Comparison of ENCODE assay signal across 7 cellular contexts in genomic region chr19:543912-544608, GRCh38. TPM values are rescaled to one million over a fixed set of nuclear protein-coding genes. Genes with fewer than 3 reads are reported as not detected.
DNase-seq lines count a peak whose midpoint lies in the region; ATAC-seq lines count a peak whose summit lies in the region.

Gene GZMM (plus strand): TSS chr19:544053. CDS start chr19:544072, 19 bp downstream.

- peak within 1 kb of the TSS; percentile 91 to 94 for H3K27ac Mint-ChIP-seq in stimulated activated naive CD8-positive, alpha-beta T cell treated with anti-CD3 and anti-CD28 coated beads, Interleukin-15, amount 100 ng/mL, for 72 hours

- H3K4me3 Mint-ChIP-seq in stimulated activated naive CD8-positive, alpha-beta T cell treated with anti-CD3 and anti-CD28 coated beads, Interleukin-15, amount 100 ng/mL, for 72 hours: peak within 1 kb of the TSS; percentile 88 to 95

- no CpG with 5 or more reads among the region's 31 CpGs for WGBS in neuronal stem cell (ENCODE audit: extremely low coverage in 2 of 2, insufficient read length in 2 of 2, insufficient replicate concordance in 1 of 2), 2 donors

- no peaks in the 10 kb centered on the region for H3K27me3 ChIP-seq in neuronal stem cell (ENCODE audit: control insufficient read depth in 3 of 3, insufficient read depth in 3 of 3, low read depth in 1 of 3, low read length in 3 of 3)

- peak within 1 kb of the TSS; percentile 9 for H3K27ac ChIP-seq in neuronal stem cell (replicated peaks; ENCODE audit: low read length)

- no peak within 1 kb of the TSS for H2BK120ac ChIP-seq in neuronal stem cell (ENCODE audit: low read depth, low read length)

- peak; percentile 96 for ATAC-seq in stimulated activated naive CD8-positive, alpha-beta T cell treated with anti-CD3 and anti-CD28 coated beads, Interleukin-15, amount 100 ng/mL, for 72 hours
- ATAC-seq in HG03354 (IDR thresholded peaks at IDR 0.05; ENCODE audit: poor library complexity, severe bottlenecking, unreplicated experiment): no peak

- peak within 1 kb of the TSS; percentile 89 for H3K18ac ChIP-seq in neuronal stem cell (ENCODE audit: low read length)

- peak within 1 kb of the TSS; percentile 60 for H3K9ac ChIP-seq in neuronal stem cell (ENCODE audit: low read depth, low read length, poor library complexity)

- H4K8ac ChIP-seq in neuronal stem cell (ENCODE audit: low read depth, low read length): no peak within 1 kb of the TSS

- H4K91ac ChIP-seq in neuronal stem cell (ENCODE audit: low read depth, low read length, poor library complexity): no peak within 1 kb of the TSS

- peak within 1 kb of the TSS; percentile 41 for H2BK12ac ChIP-seq in neuronal stem cell (ENCODE audit: low read length)

- peak within 1 kb of the TSS; percentile 93 for H2BK5ac ChIP-seq in neuronal stem cell (ENCODE audit: low read length)

- no peak within 1 kb of the TSS for H2BK15ac ChIP-seq in neuronal stem cell (ENCODE audit: low read length)

- no peaks in the 10 kb centered on the region for H3K9me3 ChIP-seq in neuronal stem cell (replicated peaks in 1 of 2; ENCODE audit: control insufficient read depth in 2 of 2, insufficient read depth in 1 of 2, low read depth in 1 of 2, low read length in 2 of 2)

- H3K4ac ChIP-seq in neuronal stem cell (ENCODE audit: low read length): no peak within 1 kb of the TSS

- no peak within 1 kb of the TSS for H2AFZ ChIP-seq in neuronal stem cell (ENCODE audit: low read length)

- peaks cover 0 to 2% of the 10 kb centered on the region in 2 donors for H3K4me1 ChIP-seq in neuronal stem cell (ENCODE audit: control insufficient read depth in 2 of 2, insufficient read depth in 1 of 2, low read depth in 1 of 2, low read length in 2 of 2)

- H3K4me2 ChIP-seq in neuronal stem cell (ENCODE audit: insufficient read depth, low read length, poor library complexity, severe bottlenecking): no peak within 1 kb of the TSS

- H3K27me3 Mint-ChIP-seq in stimulated activated naive CD8-positive, alpha-beta T cell treated with anti-CD3 and anti-CD28 coated beads, Interleukin-15, amount 100 ng/mL, for 72 hours: no peaks in the 10 kb centered on the region

- peaks cover 8% of the 10 kb centered on the region for H3K79me1 ChIP-seq in neuronal stem cell (ENCODE audit: low read depth, low read length)

- H3K9me3 Mint-ChIP-seq in stimulated activated naive CD8-positive, alpha-beta T cell treated with anti-CD3 and anti-CD28 coated beads, Interleukin-15, amount 100 ng/mL, for 72 hours: no peaks in the 10 kb centered on the region

- H3K4me3 ChIP-seq in neuronal stem cell (ENCODE audit: low read length in 2 of 2): peak within 1 kb of the TSS in 1 of 2 donors; percentile 50

- H3K4me1 Mint-ChIP-seq in stimulated activated naive CD8-positive, alpha-beta T cell treated with anti-CD3 and anti-CD28 coated beads, Interleukin-15, amount 100 ng/mL, for 72 hours: peaks cover 33% of the 10 kb centered on the region

- H3K14ac ChIP-seq in neuronal stem cell (ENCODE audit: low read length): peak within 1 kb of the TSS; percentile 82

- H3K36me3 ChIP-seq in neuronal stem cell (replicated peaks in 1 of 2; ENCODE audit: control insufficient read depth in 2 of 2, insufficient read depth in 2 of 2, low read length in 2 of 2): peaks cover 15 to 33% of the 10 kb centered on the region in 2 donors

- DNase-seq in T-helper 22 cell (ENCODE audit: low read depth) (peak; percentile 54), neuronal stem cell (ENCODE audit: low spot score) (no peak), HCEC 1CT (no peak), NCI-H1105 treated with DMSO at 0.1 percent for 48 hours (lab: John Stamatoyannopoulos, UW) (no peak)
- peak; percentile 89 for DNase-seq in activated effector memory CD4-positive, alpha-beta T cell treated with anti-CD3 and anti-CD28 coated beads, Interleukin-2, amount 50 U/mL, for 16 hours
- peak; percentile 65 to 78 for DNase-seq in stimulated activated naive CD8-positive, alpha-beta T cell treated with anti-CD3 and anti-CD28 coated beads, Interleukin-15, amount 100 ng/mL, for 72 hours

- peak within 1 kb of the TSS; percentile 75 for H3K23ac ChIP-seq in neuronal stem cell (ENCODE audit: low read depth, low read length, poor library complexity)

- H2AK5ac ChIP-seq in neuronal stem cell (ENCODE audit: low read depth, low read length): no peak within 1 kb of the TSS

RNA-seq across cellular contexts. Expression of gene GZMM, which starts in this region (rescaled TPM):
- polyA plus RNA-seq in neuronal stem cell (2013, experiment 1 of 2): 0.04 TPM
- polyA plus RNA-seq in neuronal stem cell (2013, experiment 2 of 2): 0.06 TPM

Comparison
In these comparisons a context has a peak if more than half of its experiments do, and no peak if none do; other contexts are left out.
1. DNase-seq: peak in T-helper 22 cell (single experiment), activated effector memory CD4-positive, alpha-beta T cell treated with anti-CD3 and anti-CD28 coated beads, Interleukin-2, amount 50 U/mL, for 16 hours (single experiment) and stimulated activated naive CD8-positive, alpha-beta T cell treated with anti-CD3 and anti-CD28 coated beads, Interleukin-15, amount 100 ng/mL, for 72 hours (2 of 2); none in neuronal stem cell (single experiment), HCEC 1CT (single experiment) and NCI-H1105 treated with DMSO at 0.1 percent for 48 hours (single experiment).